ENCODE assay signal across 1 cellular context in the genomic region with DNA sequence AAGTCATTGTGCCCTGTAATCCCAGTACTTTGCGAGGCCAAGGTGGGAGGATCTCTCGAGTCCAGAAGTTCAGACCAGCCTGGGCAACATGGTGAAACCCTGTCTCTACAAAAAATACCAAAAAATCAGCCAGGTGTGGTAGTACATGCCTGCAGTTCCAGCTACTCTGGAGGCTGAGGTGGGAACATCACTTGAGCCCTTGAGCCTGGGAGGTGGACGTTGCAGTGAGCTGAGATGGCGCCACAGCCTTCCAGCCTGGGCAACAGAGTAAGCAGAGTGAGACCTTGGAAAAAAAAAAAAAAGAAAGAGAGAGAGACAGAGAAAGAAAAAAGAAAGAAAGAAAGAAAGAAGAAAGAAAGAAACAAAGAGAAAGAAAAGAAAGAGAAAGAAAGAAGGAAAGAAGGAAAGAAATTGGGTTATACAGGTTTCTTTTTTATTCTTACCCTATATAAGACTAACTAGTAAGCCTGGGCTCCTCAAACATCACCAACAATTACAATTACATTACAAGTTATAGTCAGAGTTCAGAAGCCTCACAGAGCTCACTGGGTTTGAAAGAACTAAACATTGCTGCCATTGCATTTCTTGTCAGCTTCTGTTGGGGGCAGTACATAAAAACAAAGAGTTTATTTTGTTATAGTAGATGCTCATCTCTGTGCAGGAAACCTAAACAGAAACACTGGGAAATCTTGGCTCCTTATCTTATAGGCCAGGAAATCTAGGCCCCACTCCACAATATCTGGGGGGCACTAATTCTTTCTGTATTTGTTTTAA.
TF ChIP-seq lines count a peak whose summit lies in the region.

No MANE protein-coding gene starts in this region.

TF ChIP-seq in WTC11, 78 proteins besides CTCF, POLR2A, EP300 and RAD21 (continued from another document):
- TF ChIP-seq, protein P1, sequence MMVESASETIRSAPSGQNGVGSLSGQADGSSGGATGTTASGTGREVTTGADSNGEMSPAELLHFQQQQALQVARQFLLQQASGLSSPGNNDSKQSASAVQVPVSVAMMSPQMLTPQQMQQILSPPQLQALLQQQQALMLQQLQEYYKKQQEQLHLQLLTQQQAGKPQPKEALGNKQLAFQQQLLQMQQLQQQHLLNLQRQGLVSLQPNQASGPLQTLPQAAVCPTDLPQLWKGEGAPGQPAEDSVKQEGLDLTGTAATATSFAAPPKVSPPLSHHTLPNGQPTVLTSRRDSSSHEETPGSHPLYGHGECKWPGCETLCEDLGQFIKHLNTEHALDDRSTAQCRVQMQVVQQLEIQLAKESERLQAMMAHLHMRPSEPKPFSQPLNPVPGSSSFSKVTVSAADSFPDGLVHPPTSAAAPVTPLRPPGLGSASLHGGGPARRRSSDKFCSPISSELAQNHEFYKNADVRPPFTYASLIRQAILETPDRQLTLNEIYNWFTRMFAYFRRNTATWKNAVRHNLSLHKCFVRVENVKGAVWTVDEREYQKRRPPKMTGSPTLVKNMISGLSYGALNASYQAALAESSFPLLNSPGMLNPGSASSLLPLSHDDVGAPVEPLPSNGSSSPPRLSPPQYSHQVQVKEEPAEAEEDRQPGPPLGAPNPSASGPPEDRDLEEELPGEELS (CRISPR knock-in tag; IDR thresholded peaks at IDR 0.05) = no peak
- no peak for TF ChIP-seq HMGA2 (CRISPR knock-in tag; IDR thresholded peaks at IDR 0.05)
